ENCODE assay signal across 8 cellular contexts in the genomic region with DNA sequence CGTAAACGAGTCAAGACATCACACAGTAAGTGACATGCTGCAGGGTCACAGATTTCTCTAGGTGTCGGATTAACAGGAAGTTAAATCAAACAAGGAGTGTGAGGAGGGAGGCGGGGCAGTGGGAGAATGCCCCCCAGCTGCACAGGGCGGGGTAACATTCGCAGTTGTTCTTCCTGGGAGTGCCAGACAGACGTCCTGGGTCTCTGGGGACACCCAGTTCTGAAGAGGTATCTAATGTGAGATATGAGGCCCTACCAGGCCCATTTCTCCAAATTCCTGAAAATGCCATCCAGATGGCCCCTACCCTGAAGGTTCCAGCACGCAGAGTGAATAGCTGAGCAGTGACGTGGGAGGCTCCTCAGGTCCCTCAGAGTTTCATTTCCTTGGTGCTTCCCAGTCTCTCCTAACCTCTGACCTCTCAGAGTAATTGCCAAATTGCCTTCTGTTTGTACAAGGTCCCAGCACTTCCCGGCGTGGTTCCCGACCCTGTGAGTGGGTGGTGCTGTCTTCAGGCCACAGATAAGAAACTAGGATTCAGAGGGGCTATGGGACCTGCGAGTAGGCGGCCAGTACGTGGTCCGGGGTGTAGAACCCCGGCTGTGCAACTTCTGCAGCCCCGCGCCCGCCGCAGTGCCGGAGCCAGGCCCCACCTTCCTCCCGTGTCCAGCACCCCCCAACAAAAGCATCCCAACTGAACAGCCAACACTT. TPM values are rescaled to one million over a fixed set of nuclear protein-coding genes. Genes with fewer than 3 reads are reported as not detected.
A peak's percentile ranks its signal among the peaks of the same experiment; 100 is the strongest.
DNase-seq lines count a peak whose midpoint lies in the region; ATAC-seq and TF ChIP-seq lines count a peak whose summit lies in the region.

No MANE protein-coding gene starts in this region.

- peak overlapping the region; percentile 87 for H3K27ac ChIP-seq in osteoblast (ENCODE audit: low read depth, low read length)

- H3K4me3 ChIP-seq in foreskin fibroblast (ENCODE audit: low read depth in 1 of 2, low read length in 2 of 2) (peak overlapping the region; percentile 78 to 89), osteoblast (ENCODE audit: insufficient read depth, low read length) (peak overlapping the region; percentile 94)

- H3K27ac Mint-ChIP-seq in activated B cell treated with CpG ODN at 0.5 μM for 24 hours = peak overlapping the region; percentile 66

- H3K36me3 ChIP-seq in osteoblast (ENCODE audit: insufficient read depth, low read length) = peaks cover 49% of the 10 kb centered on the region

- H3K9me3 ChIP-seq in osteoblast (ENCODE audit: low read depth, low read length) = no peaks in the 10 kb centered on the region

- no peak for ATAC-seq in activated B cell treated with CpG ODN at 0.5 μM for 24 hours (ENCODE audit: low read depth)
- ATAC-seq in GM21381 (IDR thresholded peaks at IDR 0.05; ENCODE audit: unreplicated experiment) = no peak

- DNase-seq in COLO668 (lab: John Stamatoyannopoulos, UW; ENCODE audit: unreplicated experiment) (peak; percentile 31), HT-29 (ENCODE audit: low spot score) (peak; percentile 81), activated B cell treated with CpG ODN at 0.5 μM for 24 hours (no peak), foreskin fibroblast (peak; percentile 72 to 90), osteoblast (ENCODE audit: insufficient read length, low spot score, missing footprints) (peak; percentile 93), NCI-H1105 treated with DMSO at 0.1 percent for 48 hours (lab: John Stamatoyannopoulos, UW) (no peak)
- DNase-seq in stimulated activated CD4-positive, alpha-beta T cell treated with anti-CD3 and anti-CD28 coated beads, Interleukin-4, amount 100 ng/mL, for 24 hours = no peak

- CTCF ChIA-PET in activated B cell treated with CpG ODN at 0.5 μM for 24 hours (lab: Charles Lee) = interaction anchor here (0.6 to 6.8 kb wide), 9 partner anchors 30 to 337 kb away, joined by 3 to 108 read pairs (median 5); no protein-coding TSS in a partner anchor

- H3K4me1 ChIP-seq in osteoblast (ENCODE audit: insufficient read depth, low read length) = peaks cover 35% of the 10 kb centered on the region

- H3K79me2 ChIP-seq in osteoblast (ENCODE audit: insufficient read depth, low read length) = peaks cover 60% of the 10 kb centered on the region

- peaks cover 16% of the 10 kb centered on the region for H3K27me3 ChIP-seq in osteoblast (ENCODE audit: insufficient read depth, low read length)

- no peaks in the 10 kb centered on the region for H3K36me3 Mint-ChIP-seq in activated B cell treated with CpG ODN at 0.5 μM for 24 hours (ENCODE audit: low read depth)

- H2AFZ ChIP-seq in osteoblast (ENCODE audit: low read length) = no peak overlapping the region

- intact Hi-C loops in activated B cell treated with CpG ODN at 0.5 μM for 24 hours (cut with micrococcal nuclease) = loop anchor here (2.0 to 5.0 kb wide), 2 partner anchors 17 to 907 kb away; a partner anchor contains a TSS

- H4K20me1 ChIP-seq in osteoblast (ENCODE audit: insufficient read depth, low read length) = peaks cover 54% of the 10 kb centered on the region

- TF ChIP-seq CTCF in activated B cell treated with CpG ODN at 0.5 μM for 24 hours (IDR thresholded peaks at IDR 0.05) (no peak), foreskin fibroblast (IDR thresholded peaks at IDR 0.05; ENCODE audit: low read depth, low read length) (no peak), osteoblast (IDR thresholded peaks at IDR 0.05; ENCODE audit: extremely low read depth, low read depth, low read length) (no peak)

- H3K4me2 ChIP-seq in osteoblast (ENCODE audit: insufficient read depth, low read length) = peak overlapping the region; percentile 84

- no peaks in the 10 kb centered on the region for H3K9me3 Mint-ChIP-seq in activated B cell treated with CpG ODN at 0.5 μM for 24 hours

- H3K27me3 Mint-ChIP-seq in activated B cell treated with CpG ODN at 0.5 μM for 24 hours = peaks cover 10% of the 10 kb centered on the region

- peaks cover 20% of the 10 kb centered on the region for H3K4me1 Mint-ChIP-seq in activated B cell treated with CpG ODN at 0.5 μM for 24 hours

- H3K4me3 Mint-ChIP-seq in activated B cell treated with CpG ODN at 0.5 μM for 24 hours = peak overlapping the region; percentile 80

- POLR2A ChIA-PET in activated B cell treated with CpG ODN at 0.5 μM for 24 hours (lab: Charles Lee) = interaction anchor here (1.1 to 2.9 kb wide), 4 partner anchors 216 to 1113 kb away, joined by 3 to 22 read pairs (median 7); no protein-coding TSS in a partner anchor

RNA-seq across cellular contexts. Expression of a gene that starts 1.8 kb away (rescaled TPM):
- total RNA-seq in HT-29 (2014; rRNA removed; shearing (Covaris generic)) = 93.6 and 101 TPM in 2 replicates
- total RNA-seq in activated B cell treated with CpG ODN at 0.5 μM for 24 hours (18.9 and 22.0 TPM in 2 replicates), osteoblast (122 and 126 TPM in 2 replicates)

RNA-seq across cellular contexts. Expression of a gene that starts 19.5 kb away (rescaled TPM):
- not detected in 2 replicates for total RNA-seq in HT-29 (2014; rRNA removed; shearing (Covaris generic))
- total RNA-seq in activated B cell treated with CpG ODN at 0.5 μM for 24 hours = not detected in 2 replicates
- total RNA-seq in osteoblast = not detected in 2 replicates

Comparison
In these comparisons a context has a peak if more than half of its experiments do, and no peak if none do; other contexts are left out.
1. DNase-seq: peak in COLO668 (single experiment), HT-29 (single experiment), foreskin fibroblast (2 of 2) and osteoblast (single experiment); none in activated B cell treated with CpG ODN at 0.5 μM for 24 hours (single experiment), stimulated activated CD4-positive, alpha-beta T cell treated with anti-CD3 and anti-CD28 coated beads, Interleukin-4, amount 100 ng/mL, for 24 hours (single experiment) and NCI-H1105 treated with DMSO at 0.1 percent for 48 hours (single experiment).